9 cellular contexts compared by ENCODE assay signal in the genomic region with DNA sequence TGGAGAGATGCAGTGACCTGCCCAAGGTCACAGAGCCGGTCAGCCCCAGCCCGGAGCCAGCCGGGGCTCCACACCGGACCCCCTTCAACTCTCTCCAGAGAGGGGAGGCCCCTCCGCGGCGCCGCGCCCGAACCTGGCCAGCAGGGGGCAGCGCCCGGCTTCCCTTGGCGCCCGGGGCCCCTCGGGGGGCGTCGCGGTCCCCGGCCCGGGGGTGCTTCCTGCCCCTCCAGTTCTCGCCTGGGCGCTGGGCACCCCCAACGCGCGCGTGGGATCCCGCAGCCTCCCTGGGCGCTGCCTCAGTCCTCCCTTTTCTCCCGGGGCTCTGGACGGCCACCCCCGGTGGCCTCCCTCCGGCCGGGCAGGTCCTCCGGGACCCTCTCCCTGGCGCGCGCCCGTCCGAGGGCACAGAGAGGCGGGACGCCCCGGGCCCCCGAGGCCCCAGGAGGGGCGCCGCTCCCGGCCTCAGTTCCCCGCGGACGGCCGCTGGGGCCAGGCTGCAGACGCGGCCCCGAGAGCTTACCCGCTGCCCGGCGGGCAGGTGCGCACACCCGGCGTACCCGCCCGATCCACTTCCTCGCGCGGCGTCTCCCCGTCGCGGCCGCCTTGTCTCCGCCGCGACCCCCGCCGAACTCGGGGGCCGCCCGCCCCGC. TPM values are rescaled to one million over a fixed set of nuclear protein-coding genes. Genes with fewer than 3 reads are reported as not detected.
DNase-seq lines count a peak whose midpoint lies in the region; ATAC-seq and TF ChIP-seq lines count a peak whose summit lies in the region.
"Had no signal": no experiment of that assay in that cellular context is flagged by ENCODE, and none has a peak within 500 bp of the region (broad histone marks: within the 10 kb centered on the region; RNA-seq: fewer than 3 reads in every experiment).

No MANE protein-coding gene starts in this region.

- H3K27me3 ChIP-seq in dorsolateral prefrontal cortex = peaks cover 0 to 56% (median 34%) of the 10 kb centered on the region in 45 donors
- peaks cover 0 to 11% of the 10 kb centered on the region in 2 donors for H3K27me3 ChIP-seq in naive thymus-derived CD4-positive, alpha-beta T cell (ENCODE audit: control insufficient read depth in 2 of 2, insufficient read depth in 2 of 2, low read length in 2 of 2)
- peaks cover 10% of the 10 kb centered on the region for H3K27me3 ChIP-seq in vagina

- intact Hi-C loops in dorsolateral prefrontal cortex (cut with DNase I) (no loop called here), vagina (cut with DNase I) (no loop called here)
- intact Hi-C loops in naive thymus-derived CD4-positive, alpha-beta T cell (cut with micrococcal nuclease) = loop anchor here in 1 of 2 donors (2.0 kb wide), 1 partner anchor 188 kb away; no protein-coding TSS in a partner anchor

- peaks cover 85% of the 10 kb centered on the region for H3K27me3 Mint-ChIP-seq in T-helper 17 cell
- peaks cover 70 to 79% (median 72%) of the 10 kb centered on the region in 5 donors for H3K27me3 Mint-ChIP-seq in naive thymus-derived CD4-positive, alpha-beta T cell

- H3K4me3 Mint-ChIP-seq in T-helper 17 cell = peak overlapping the region; percentile 81
- H3K4me3 Mint-ChIP-seq in naive thymus-derived CD4-positive, alpha-beta T cell = peak overlapping the region in 6 of 10 donors; percentile 11 to 75 (median 55)

- H3K36me3 Mint-ChIP-seq in T-helper 17 cell (ENCODE audit: low read depth) = peaks cover 7% of the 10 kb centered on the region
- H3K36me3 Mint-ChIP-seq in naive thymus-derived CD4-positive, alpha-beta T cell = peaks cover 0 to 4% (median 0%) of the 10 kb centered on the region in 5 donors

- no peaks in the 10 kb centered on the region for H3K9me3 Mint-ChIP-seq in naive thymus-derived CD4-positive, alpha-beta T cell

- POLR2A ChIA-PET in naive thymus-derived CD4-positive, alpha-beta T cell (lab: Charles Lee) = no interaction called here

- peaks cover 11% of the 10 kb centered on the region for H3K4me1 Mint-ChIP-seq in T-helper 17 cell
- H3K4me1 Mint-ChIP-seq in naive thymus-derived CD4-positive, alpha-beta T cell = peaks cover 0 to 14% (median 9%) of the 10 kb centered on the region in 7 donors

- no peaks in the 10 kb centered on the region for H3K9me3 ChIP-seq in T-helper 17 cell (ENCODE audit: control insufficient read depth, low read length, poor library complexity, severe bottlenecking)
- no peaks in the 10 kb centered on the region for H3K9me3 ChIP-seq in naive thymus-derived CD4-positive, alpha-beta T cell (ENCODE audit: control insufficient read depth in 2 of 3, low read length in 3 of 3)
- no peaks in the 10 kb centered on the region for H3K9me3 ChIP-seq in vagina

- no peak overlapping the region for H3K27ac Mint-ChIP-seq in T-helper 17 cell
- H3K27ac Mint-ChIP-seq in naive thymus-derived CD4-positive, alpha-beta T cell = no peak overlapping the region

- peak overlapping the region in 56 of 59 donors; percentile 13 to 68 (median 45) for H3K4me3 ChIP-seq in dorsolateral prefrontal cortex
- no peak overlapping the region for H3K4me3 ChIP-seq in naive thymus-derived CD4-positive, alpha-beta T cell (ENCODE audit: low read length)
- peak overlapping the region; percentile 36 to 37 for H3K4me3 ChIP-seq in vagina

- H3K4me1 ChIP-seq in naive thymus-derived CD4-positive, alpha-beta T cell (ENCODE audit: control insufficient read depth in 2 of 2, insufficient read depth in 2 of 2, low read length in 2 of 2) = no peaks in the 10 kb centered on the region
- peaks cover 14% of the 10 kb centered on the region for H3K4me1 ChIP-seq in vagina

- ATAC-seq in T-helper 17 cell (no peak), HG03196 (IDR thresholded peaks at IDR 0.05; ENCODE audit: unreplicated experiment) (no peak)
- ATAC-seq in naive thymus-derived CD4-positive, alpha-beta T cell = peak; percentile 52

- peak in 51 of 56 donors; percentile 9 to 59 (median 41) for TF ChIP-seq CTCF in dorsolateral prefrontal cortex (IDR thresholded peaks at IDR 0.05 in 54 of 56, conservative IDR thresholded peaks at IDR 0.05 in 2 of 56; ENCODE audit: low read depth in 1 of 56, partially characterized antibody in 56 of 56)
- peak in 2 of 3 experiments; percentile 26 to 27 for TF ChIP-seq CTCF in vagina (IDR thresholded peaks at IDR 0.05)

- no peaks in the 10 kb centered on the region for H3K36me3 ChIP-seq in naive thymus-derived CD4-positive, alpha-beta T cell (ENCODE audit: control insufficient read depth in 2 of 3, insufficient read depth in 3 of 3, low read length in 3 of 3)
- no peaks in the 10 kb centered on the region for H3K36me3 ChIP-seq in vagina

- CTCF ChIA-PET in naive thymus-derived CD4-positive, alpha-beta T cell (lab: Charles Lee) = interaction anchor here (0.6 to 1.2 kb wide), 2 partner anchors 10 to 195 kb away, joined by 3 to 4 read pairs; no protein-coding TSS in a partner anchor

- DNase-seq in DMS 273 (lab: John Stamatoyannopoulos, UW; ENCODE audit: unreplicated experiment) (peak; percentile 61), DMS 273 treated with DMSO at 0.1 percent for 48 hours (lab: John Stamatoyannopoulos, UW) (no peak), T-helper 17 cell (peak; percentile 9 to 19 (median 16)), dorsolateral prefrontal cortex (no peak), vagina (ENCODE audit: extremely low spot score in 2 of 2) (no peak), NCI-H187 treated with DMSO at 0.1 percent for 48 hours (lab: John Stamatoyannopoulos, UW) (no peak)
- DNase-seq in naive thymus-derived CD4-positive, alpha-beta T cell = peak in 7 of 9 donors; percentile 11 to 54 (median 28)

- no peak overlapping the region for H3K27ac ChIP-seq in dorsolateral prefrontal cortex
- no peak overlapping the region for H3K27ac ChIP-seq in naive thymus-derived CD4-positive, alpha-beta T cell (ENCODE audit: low read depth, low read length)
- no peak overlapping the region for H3K27ac ChIP-seq in vagina

- TF ChIP-seq POLR2A in vagina (IDR thresholded peaks at IDR 0.05) = no peak

RNA-seq across cellular contexts. Expression of a gene that starts 0.4 kb away (rescaled TPM):
- total RNA-seq in T-helper 17 cell (not detected), dorsolateral prefrontal cortex (1 to 10 TPM in 97 of 120 experiments, under 1 TPM in 23; 0.32 to 8.1 (median 1.5) TPM), vagina (not detected)
- total RNA-seq in naive thymus-derived CD4-positive, alpha-beta T cell = not detected
- polyA plus RNA-seq in naive thymus-derived CD4-positive, alpha-beta T cell = not detected
- total RNA-seq: subcutaneous adipose tissue had no signal

RNA-seq across cellular contexts. Expression of a gene that starts 48.2 kb away (rescaled TPM):
- 10 to 100 TPM; 24.7 to 27.3 TPM for total RNA-seq in T-helper 17 cell
- total RNA-seq in dorsolateral prefrontal cortex = 100 to 1,000 TPM in 3 of 120 experiments, 10 to 100 TPM in 117; 23.0 to 108 (median 71.6) TPM
- total RNA-seq in naive thymus-derived CD4-positive, alpha-beta T cell = 10 to 100 TPM; 14.8 to 22.9 (median 16.9) TPM
- polyA plus RNA-seq in naive thymus-derived CD4-positive, alpha-beta T cell = 10 to 100 TPM; 12.6 to 24.7 TPM
- 23.8 TPM for total RNA-seq in vagina

Comparison
In these comparisons a context has a peak if more than half of its experiments do, and no peak if none do; other contexts are left out.
1. DNase-seq: peak in DMS 273 (single experiment), T-helper 17 cell (3 of 3) and naive thymus-derived CD4-positive, alpha-beta T cell (7 of 9); none in DMS 273 treated with DMSO at 0.1 percent for 48 hours (single experiment), dorsolateral prefrontal cortex (0 of 10), vagina (0 of 2) and NCI-H187 treated with DMSO at 0.1 percent for 48 hours (single experiment).